In genomic region chr7:155761162-155761561, GRCh38 we compare ENCODE assay signal across 1 cellular context.
TF ChIP-seq lines count a peak whose summit lies in the region.

No MANE protein-coding gene starts in this region.

TF ChIP-seq in IMR-90, 13 proteins besides CTCF, POLR2A, EP300 and RAD21:
- TF ChIP-seq CEBPB (IDR thresholded peaks at IDR 0.05; ENCODE audit: low read depth, low read length) (peak; percentile 73), RCOR1 (IDR thresholded peaks at IDR 0.05; ENCODE audit: insufficient replicate concordance, low read length) (no peak)
